ENCODE assay signal across 1 cellular context in the genomic region with DNA sequence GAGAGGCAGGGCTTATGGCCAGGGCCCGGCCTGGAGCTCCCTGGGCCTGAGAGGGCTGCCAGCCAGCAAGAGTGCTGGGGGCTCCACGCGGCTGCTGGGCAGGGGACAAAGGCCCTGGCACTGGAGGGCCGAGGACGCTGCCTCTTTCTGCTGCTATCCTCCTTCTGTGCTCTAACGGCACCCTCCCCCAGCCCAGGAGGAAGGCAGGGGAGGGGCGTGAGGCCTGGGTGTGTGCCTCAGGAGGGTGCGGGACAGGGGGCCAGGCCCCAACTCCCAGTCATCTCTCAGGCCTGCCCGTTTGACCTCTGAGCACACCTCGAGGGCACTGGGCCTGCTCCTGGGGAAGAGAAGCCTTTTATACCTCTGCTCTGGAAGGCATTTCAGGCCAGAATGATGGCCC.
TF ChIP-seq lines count a peak whose summit lies in the region.

No MANE protein-coding gene starts in this region.

TF ChIP-seq in H1, 55 proteins besides CTCF, POLR2A, EP300 and RAD21:
- TF ChIP-seq JUND (IDR thresholded peaks at IDR 0.05; ENCODE audit: low read length) (no peak), NANOG (IDR thresholded peaks at IDR 0.05; ENCODE audit: insufficient read depth, low read depth, low read length, poor library complexity, severe bottlenecking) (no peak), SIN3A (conservative IDR thresholded peaks at IDR 0.05 in 1 of 2, IDR thresholded peaks at IDR 0.05 in 1 of 2; ENCODE audit: low read depth in 1 of 2, low read length in 2 of 2) (no peak), GTF2F1 (IDR thresholded peaks at IDR 0.05; ENCODE audit: borderline replicate concordance, low read depth, low read length) (no peak), TAF7 (optimal IDR thresholded peaks at IDR 0.05; ENCODE audit: borderline replicate concordance, low read depth, low read length) (no peak), CBX5 (IDR thresholded peaks at IDR 0.05; ENCODE audit: low read depth, low read length) (no peak), JUN (IDR thresholded peaks at IDR 0.05; ENCODE audit: low read depth, low read length) (no peak), FOSL1 (IDR thresholded peaks at IDR 0.05; ENCODE audit: insufficient read depth, low read depth, low read length) (no peak), SIRT6 (IDR thresholded peaks at IDR 0.05; ENCODE audit: low read length) (no peak), CTBP2 (IDR thresholded peaks at IDR 0.05; ENCODE audit: borderline replicate concordance, insufficient read depth, insufficient read length, low read length) (no peak), TAF1 (IDR thresholded peaks at IDR 0.05; ENCODE audit: low read depth, low read length) (no peak), BACH1 (IDR thresholded peaks at IDR 0.05; ENCODE audit: low read length) (no peak), YY1 (IDR thresholded peaks at IDR 0.05; ENCODE audit: low read depth, low read length) (no peak), HDAC2 (IDR thresholded peaks at IDR 0.05; ENCODE audit: borderline replicate concordance in 1 of 2, low read depth in 2 of 2, low read length in 2 of 2) (no peak)
- TF ChIP-seq, protein P1, sequence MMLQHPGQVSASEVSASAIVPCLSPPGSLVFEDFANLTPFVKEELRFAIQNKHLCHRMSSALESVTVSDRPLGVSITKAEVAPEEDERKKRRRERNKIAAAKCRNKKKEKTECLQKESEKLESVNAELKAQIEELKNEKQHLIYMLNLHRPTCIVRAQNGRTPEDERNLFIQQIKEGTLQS (IDR thresholded peaks at IDR 0.05; ENCODE audit: insufficient read depth, low read depth, low read length): no peak
